8 cellular contexts compared by ENCODE assay signal in genomic region chr3:49803464-49804140, GRCh38. TPM values are rescaled to one million over a fixed set of nuclear protein-coding genes. Genes with fewer than 3 reads are reported as not detected.
DNase-seq lines count a peak whose midpoint lies in the region; ATAC-seq and TF ChIP-seq lines count a peak whose summit lies in the region.

No MANE protein-coding gene starts in this region.

- ATAC-seq in HG02588 (IDR thresholded peaks at IDR 0.05; ENCODE audit: unreplicated experiment), result peak; percentile 17
- ATAC-seq in foreskin keratinocyte, result peak; percentile 60
- no peak for ATAC-seq in GM21515 (IDR thresholded peaks at IDR 0.05; ENCODE audit: unreplicated experiment)

- H3K27me3 ChIP-seq in foreskin keratinocyte (no peaks in the 10 kb centered on the region), prostate gland (replicated peaks; ENCODE audit: insufficient read depth) (no peaks in the 10 kb centered on the region)

- H3K4me3 ChIP-seq in prostate gland, result peak overlapping the region; percentile 50 to 70

- DNase-seq in G401 (ENCODE audit: low spot score) (peak; percentile 35), NOMO-1 (lab: John Stamatoyannopoulos, UW; ENCODE audit: unreplicated experiment in 2 of 2) (peak; percentile 57 to 75), foreskin keratinocyte (peak; percentile 70 to 82), prostate gland (ENCODE audit: low spot score) (peak; percentile 78), occipital lobe (lab: John Stamatoyannopoulos, UW) (no peak)
- DNase-seq in activated effector memory CD4-positive, alpha-beta T cell treated with Interleukin-2 at 50 U/mL for 16 hours, result peak; percentile 25

- no peaks in the 10 kb centered on the region for H3K9me3 ChIP-seq in prostate gland

- H3K27ac ChIP-seq in foreskin keratinocyte, result peak overlapping the region; percentile 40
- peak overlapping the region; percentile 85 to 89 for H3K27ac ChIP-seq in prostate gland

- no peaks in the 10 kb centered on the region for H3K36me3 ChIP-seq in prostate gland

- peak; percentile 25 for TF ChIP-seq POLR2A in prostate gland (IDR thresholded peaks at IDR 0.05)

- intact Hi-C loops in prostate gland (cut with DNase I), result loop anchor here (2.0 kb wide), 1 partner anchor 101 kb away; no protein-coding TSS in a partner anchor

- in situ Hi-C loops in G401 (cut with HindIII; ENCODE audit: low sequenced_read_pairs), result no loop called here

- 2% methylated on average over 39 of the region's 41 CpGs for WGBS in prostate gland

- H3K4me1 ChIP-seq in foreskin keratinocyte (peaks cover 14% of the 10 kb centered on the region), prostate gland (replicated peaks) (peaks cover 21% of the 10 kb centered on the region)

- TF ChIP-seq CTCF in foreskin keratinocyte (conservative IDR thresholded peaks at IDR 0.05), result peak; percentile 5
- TF ChIP-seq CTCF in prostate gland (IDR thresholded peaks at IDR 0.05), result peak in 2 of 4 experiments; percentile 37 to 51

RNA-seq across cellular contexts. Expression of gene INKA1, which starts 0.5 kb away (rescaled TPM):
- total RNA-seq in G401 (2014; rRNA removed; shearing (Covaris generic)), result 0.68 and 5.2 TPM in 2 replicates
- total RNA-seq in foreskin keratinocyte, result 18.2 and 20.1 TPM in 2 replicates
- 25.8 and 27.8 TPM in 2 replicates for polyA plus RNA-seq in foreskin keratinocyte
- total RNA-seq in prostate gland, result 1 to 10 TPM; 4.0 to 8.1 TPM
- 12.3 TPM for total RNA-seq in occipital lobe

RNA-seq across cellular contexts. Expression of gene CDHR4, which starts 3.9 kb away (rescaled TPM):
- total RNA-seq in G401 (2014; rRNA removed; shearing (Covaris generic)), result not detected in 2 replicates
- total RNA-seq in foreskin keratinocyte (not detected in 2 replicates), prostate gland (not detected), occipital lobe (not detected)
- polyA plus RNA-seq in foreskin keratinocyte, result not detected in 2 replicates

RNA-seq across cellular contexts. Expression of gene UBA7, which starts 10.2 kb away (rescaled TPM):
- 0.14 and 0.49 TPM in 2 replicates for total RNA-seq in G401 (2014; rRNA removed; shearing (Covaris generic))
- 4.3 and 6.7 TPM in 2 replicates for total RNA-seq in foreskin keratinocyte
- polyA plus RNA-seq in foreskin keratinocyte, result 3.9 and 4.8 TPM in 2 replicates
- total RNA-seq in prostate gland, result 10 to 100 TPM; 50.5 to 96.9 TPM
- 3.4 TPM for total RNA-seq in occipital lobe

RNA-seq across cellular contexts. Expression of gene IP6K1, which starts 17.3 kb away (rescaled TPM):
- 33.2 and 42.5 TPM in 2 replicates for total RNA-seq in G401 (2014; rRNA removed; shearing (Covaris generic))
- total RNA-seq in foreskin keratinocyte (27.7 and 28.0 TPM in 2 replicates), prostate gland (100 to 1,000 TPM in 1 of 2 donors, 10 to 100 TPM in 1; 46.5 to 119 TPM), occipital lobe (70.3 TPM)
- polyA plus RNA-seq in foreskin keratinocyte, result 13.3 and 16.1 TPM in 2 replicates

RNA-seq across cellular contexts. Expression of gene TRAIP, which starts 52.8 kb away (rescaled TPM):
- total RNA-seq in G401 (2014; rRNA removed; shearing (Covaris generic)), result 7.2 and 20.4 TPM in 2 replicates
- total RNA-seq in foreskin keratinocyte, result 13.9 and 14.8 TPM in 2 replicates
- 14.5 and 16.0 TPM in 2 replicates for polyA plus RNA-seq in foreskin keratinocyte
- total RNA-seq in prostate gland, result 1 to 10 TPM; 2.8 to 7.7 TPM
- 2.2 TPM for total RNA-seq in occipital lobe
